ENCODE assay signal across 14 cellular contexts in the genomic region with DNA sequence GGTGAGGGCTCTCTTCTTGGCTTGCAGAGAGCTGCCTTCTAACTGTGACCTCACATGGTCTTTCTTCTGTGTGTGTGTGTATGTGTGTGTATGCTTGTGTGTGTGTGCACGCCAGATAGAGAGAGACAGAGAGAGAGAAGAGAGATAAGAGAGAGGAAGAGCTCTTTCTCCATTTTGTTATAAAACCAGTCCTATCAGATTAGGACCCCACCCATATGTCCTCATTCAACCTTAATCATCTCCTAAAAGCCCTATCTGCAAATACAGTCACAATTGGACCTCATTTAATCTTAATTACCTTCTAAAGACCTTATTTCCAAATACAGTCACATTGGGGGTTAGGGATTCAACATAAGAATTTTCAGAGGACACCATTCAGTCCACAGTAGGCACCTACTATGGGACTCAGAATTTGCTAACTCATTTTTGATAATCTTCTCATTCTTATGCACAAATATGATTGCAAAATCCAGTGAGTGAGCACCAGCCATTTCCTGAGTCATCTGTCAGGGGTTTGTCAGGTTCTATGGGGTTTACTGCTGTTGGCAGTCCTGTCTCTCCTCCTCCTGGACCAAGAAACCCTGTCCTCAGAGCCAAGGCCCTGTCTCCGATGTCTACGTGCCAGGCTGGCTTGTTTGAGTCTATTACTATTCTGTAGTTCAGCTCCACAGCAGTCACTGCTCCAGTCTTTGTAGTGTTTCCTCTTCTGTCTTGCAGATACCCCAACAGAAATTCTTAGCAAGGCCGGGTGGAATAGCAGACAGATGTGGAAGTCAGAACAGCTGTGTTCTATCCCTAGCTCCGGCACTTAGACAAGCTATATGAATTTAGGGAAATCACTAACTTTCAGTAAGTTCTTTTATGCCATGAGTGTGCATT. TPM values are rescaled to one million over a fixed set of nuclear protein-coding genes. Genes with fewer than 3 reads are reported as not detected.
DNase-seq lines count a peak whose midpoint lies in the region; ATAC-seq and TF ChIP-seq lines count a peak whose summit lies in the region.
"Had no signal": no experiment of that assay in that cellular context is flagged by ENCODE, and none has a peak within 500 bp of the region (broad histone marks: within the 10 kb centered on the region; RNA-seq: fewer than 3 reads in every experiment).

No MANE protein-coding gene starts in this region.

- H3K4me3 Mint-ChIP-seq in dendritic cell treated with granulocyte-macrophage colony-stimulating factor and Interleukin-4, amounts not matched to agents 40 ng/mL and 50 ng/mL, for 4 days, result no peak overlapping the region
- H3K4me3 Mint-ChIP-seq: activated T-cell treated with anti-CD3 and anti-CD28 coated beads, Interleukin-2, amount 50 U/mL, for 72 hours had no signal

- H3K9me3 ChIP-seq in osteoblast (ENCODE audit: low read depth, low read length), result no peaks in the 10 kb centered on the region
- H3K9me3 ChIP-seq in effector memory CD4-positive, alpha-beta T cell (ENCODE audit: control insufficient read depth, low read length), result no peaks in the 10 kb centered on the region

- H3K4me1 Mint-ChIP-seq in dendritic cell treated with granulocyte-macrophage colony-stimulating factor and Interleukin-4, amounts not matched to agents 40 ng/mL and 50 ng/mL, for 4 days (ENCODE audit: low read depth), result peaks cover 46% of the 10 kb centered on the region

- TF ChIP-seq POLR2A in GM18505 (IDR thresholded peaks at IDR 0.05; ENCODE audit: borderline replicate concordance, extremely low read depth, insufficient read depth, insufficient read length), result no peak

- peak overlapping the region; percentile 50 for H3K27ac Mint-ChIP-seq in dendritic cell treated with granulocyte-macrophage colony-stimulating factor and Interleukin-4, amounts not matched to agents 40 ng/mL and 50 ng/mL, for 4 days
- H3K27ac Mint-ChIP-seq: activated T-cell treated with anti-CD3 and anti-CD28 coated beads, Interleukin-2, amount 50 U/mL, for 72 hours had no signal

- H3K36me3 Mint-ChIP-seq in dendritic cell treated with granulocyte-macrophage colony-stimulating factor and Interleukin-4, amounts not matched to agents 40 ng/mL and 50 ng/mL, for 4 days (ENCODE audit: low read depth), result no peaks in the 10 kb centered on the region

- no peaks in the 10 kb centered on the region for H3K79me2 ChIP-seq in osteoblast (ENCODE audit: insufficient read depth, low read length)

- no peaks in the 10 kb centered on the region for H3K36me3 ChIP-seq in osteoblast (ENCODE audit: insufficient read depth, low read length)
- no peaks in the 10 kb centered on the region for H3K36me3 ChIP-seq in effector memory CD4-positive, alpha-beta T cell (ENCODE audit: control insufficient read depth, insufficient read depth, low read length)

- peaks cover 13% of the 10 kb centered on the region for H3K4me1 ChIP-seq in osteoblast (ENCODE audit: insufficient read depth, low read length)
- H3K4me1 ChIP-seq in effector memory CD4-positive, alpha-beta T cell (ENCODE audit: control insufficient read depth, insufficient read depth, low read length, poor library complexity, severe bottlenecking), result no peaks in the 10 kb centered on the region

- H3K27me3 ChIP-seq in osteoblast (ENCODE audit: insufficient read depth, low read length), result no peaks in the 10 kb centered on the region
- no peaks in the 10 kb centered on the region for H3K27me3 ChIP-seq in effector memory CD4-positive, alpha-beta T cell (replicated peaks; ENCODE audit: control insufficient read depth, insufficient read depth, low read length, poor library complexity, severe bottlenecking)

- no peaks in the 10 kb centered on the region for H4K20me1 ChIP-seq in osteoblast (ENCODE audit: insufficient read depth, low read length)

- peak; percentile 9 for DNase-seq in EL
- DNase-seq in NCI-H226, result peak; percentile 62
- no peak for DNase-seq in osteoblast (ENCODE audit: insufficient read length, low spot score, missing footprints)
- DNase-seq in NCI-H2081 (lab: John Stamatoyannopoulos, UW), result no peak
- DNase-seq in effector memory CD4-positive, alpha-beta T cell, result no peak
- DNase-seq: activated CD4-positive, CD25-positive, alpha-beta regulatory T cell; activated T-cell treated with anti-CD3 and anti-CD28 coated beads, Interleukin-2, amount 50 U/mL, for 72 hours; left cardiac atrium; NCI-H2227 treated with DMSO at 0.1 percent for 48 hours; SHP77 treated with DMSO at 0.1 percent for 48 hours had no signal

- H3K9me3 Mint-ChIP-seq in dendritic cell treated with granulocyte-macrophage colony-stimulating factor and Interleukin-4, amounts not matched to agents 40 ng/mL and 50 ng/mL, for 4 days, result no peaks in the 10 kb centered on the region
- H3K9me3 Mint-ChIP-seq: activated T-cell treated with anti-CD3 and anti-CD28 coated beads, Interleukin-2, amount 50 U/mL, for 72 hours had no signal

- ATAC-seq in HG03460 (IDR thresholded peaks at IDR 0.05; ENCODE audit: unreplicated experiment), result no peak
- ATAC-seq in GM18505 (IDR thresholded peaks at IDR 0.05; ENCODE audit: unreplicated experiment), result no peak
- ATAC-seq: activated T-cell treated with anti-CD3 and anti-CD28 coated beads, Interleukin-2, amount 50 U/mL, for 72 hours had no signal

- H3K27ac ChIP-seq in osteoblast (ENCODE audit: low read depth, low read length), result peak overlapping the region; percentile 4
- H3K27ac ChIP-seq in effector memory CD4-positive, alpha-beta T cell (ENCODE audit: insufficient read depth, low read length, poor library complexity, severe bottlenecking), result no peak overlapping the region

- H3K4me3 ChIP-seq in osteoblast (ENCODE audit: insufficient read depth, low read length), result no peak overlapping the region
- no peak overlapping the region for H3K4me3 ChIP-seq in effector memory CD4-positive, alpha-beta T cell (ENCODE audit: insufficient read depth, low read depth, low read length, poor library complexity, severe bottlenecking)

- H2AFZ ChIP-seq in osteoblast (ENCODE audit: low read length), result peak overlapping the region; percentile 36

- no peaks in the 10 kb centered on the region for H3K27me3 Mint-ChIP-seq in dendritic cell treated with granulocyte-macrophage colony-stimulating factor and Interleukin-4, amounts not matched to agents 40 ng/mL and 50 ng/mL, for 4 days

- intact Hi-C loops in dendritic cell treated with granulocyte-macrophage colony-stimulating factor and Interleukin-4, amounts not matched to agents 40 ng/mL and 50 ng/mL, for 4 days (cut with micrococcal nuclease), result no loop called here

- H3K4me2 ChIP-seq in osteoblast (ENCODE audit: insufficient read depth, low read length), result peak overlapping the region; percentile 16
- H3K4me2 ChIP-seq: KMS-11 had no signal

- TF ChIP-seq CTCF in osteoblast (IDR thresholded peaks at IDR 0.05; ENCODE audit: extremely low read depth, low read depth, low read length), result no peak

RNA-seq across cellular contexts. Expression of a gene that starts 59.0 kb away (rescaled TPM):
- under 0.01 and 0.36 TPM in 2 replicates for total RNA-seq in osteoblast

Comparison
In these comparisons a context has a peak if more than half of its experiments do, and no peak if none do; other contexts are left out.
1. DNase-seq: peak in EL (single experiment) and NCI-H226 (single experiment); none in osteoblast (single experiment), NCI-H2081 (0 of 2) and effector memory CD4-positive, alpha-beta T cell (0 of 3).